Comparison of ENCODE assay signal across 27 cellular contexts in the genomic region with DNA sequence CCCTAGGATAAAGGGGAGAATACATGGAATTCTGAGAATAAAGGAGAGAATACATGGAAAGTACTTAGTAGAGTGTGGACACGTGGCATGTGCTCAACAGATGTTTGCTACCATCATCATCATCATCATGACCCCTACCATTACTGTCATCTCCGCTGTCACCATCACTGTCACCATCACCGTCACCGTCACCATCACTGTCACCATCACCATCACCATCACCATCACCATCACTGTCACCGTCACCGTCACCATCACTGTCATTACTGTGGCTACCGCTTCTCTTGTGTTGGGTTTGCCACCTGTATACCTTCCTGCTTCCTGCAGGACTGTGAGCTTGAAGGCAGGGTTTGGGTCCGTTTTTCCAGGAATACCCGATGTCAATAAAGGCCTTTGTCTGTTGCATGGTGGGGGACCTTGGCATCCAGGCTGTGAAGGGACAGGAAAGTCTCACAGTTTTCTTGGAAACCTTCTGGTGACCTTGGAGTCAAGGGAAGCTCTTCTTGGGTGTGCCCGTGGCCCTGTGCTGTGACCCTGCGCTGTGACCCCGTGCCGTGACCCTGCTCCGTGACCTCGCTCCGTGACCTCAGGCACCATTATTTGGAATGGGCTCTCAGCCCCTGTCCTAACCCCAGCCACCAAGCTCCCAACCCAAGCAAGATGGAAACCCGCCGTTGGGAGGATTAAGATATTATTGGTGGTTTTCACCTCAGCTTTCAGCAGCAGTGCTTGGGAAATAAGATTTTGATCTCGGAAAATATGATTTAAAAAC. TPM values are rescaled to one million over a fixed set of nuclear protein-coding genes. Genes with fewer than 3 reads are reported as not detected.
DNase-seq lines count a peak whose midpoint lies in the region; ATAC-seq, FAIRE-seq and TF ChIP-seq lines count a peak whose summit lies in the region.
"Had no signal": no experiment of that assay in that cellular context is flagged by ENCODE, and none has a peak within 500 bp of the region (broad histone marks: within the 10 kb centered on the region; RNA-seq: fewer than 3 reads in every experiment).

No MANE protein-coding gene starts in this region.

- no peak overlapping the region for H3K14ac ChIP-seq in H9 (ENCODE audit: insufficient read depth, low read length)

- ATAC-seq in A549 (no peak), HG02610 (IDR thresholded peaks at IDR 0.05; ENCODE audit: unreplicated experiment) (no peak), GM21717 (IDR thresholded peaks at IDR 0.05; ENCODE audit: unreplicated experiment) (no peak)
- ATAC-seq: naive thymus-derived CD4-positive, alpha-beta T cell had no signal

- H3K27me3 ChIP-seq in H9 (ENCODE audit: insufficient read depth, low read length) (no peaks in the 10 kb centered on the region), neural cell (ENCODE audit: insufficient read depth, low read depth, low read length) (no peaks in the 10 kb centered on the region)
- H3K27me3 ChIP-seq: esophagus muscularis mucosa, suprapubic skin had no signal

- no peak overlapping the region for H2AK5ac ChIP-seq in H9 (ENCODE audit: insufficient read length, low read length)

- H3K9me2 ChIP-seq in neural cell (ENCODE audit: insufficient read depth, low read length), result no peaks in the 10 kb centered on the region

- H3K79me2 ChIP-seq in H9 (ENCODE audit: insufficient read depth, low read length) (peaks cover 37% of the 10 kb centered on the region; the same call in 1 of the 2 replicates), neural cell (replicated peaks; ENCODE audit: insufficient read depth, low read length) (peaks cover 82% of the 10 kb centered on the region)

- H3K4me3 Mint-ChIP-seq in H9 (no peak overlapping the region), brain (no peak overlapping the region)
- H3K4me3 Mint-ChIP-seq: activated CD4-positive, alpha-beta T cell treated with anti-CD3 and anti-CD28 coated beads, Interleukin-2, amount 10 ng/mL, durations not matched to agents 24 days and 14 days; activated naive CD8-positive, alpha-beta T cell had no signal

- H3K9me3 Mint-ChIP-seq in H9 (no peaks in the 10 kb centered on the region), brain (peaks cover 0 to 8% (median 0%) of the 10 kb centered on the region in 5 experiments)
- H3K9me3 Mint-ChIP-seq: activated CD4-positive, alpha-beta T cell treated with anti-CD3 and anti-CD28 coated beads, Interleukin-2, amount 10 ng/mL, durations not matched to agents 24 days and 14 days; naive thymus-derived CD4-positive, alpha-beta T cell had no signal

- H3K4me1 ChIP-seq in A549 (peaks cover 100% of the 10 kb centered on the region), H9 (ENCODE audit: insufficient read depth, low read length) (peaks cover 3% of the 10 kb centered on the region; the same call in 1 of the 2 replicates)

- no peak for TF ChIP-seq RAD21 in A549 (conservative IDR thresholded peaks at IDR 0.05 in 1 of 2, IDR thresholded peaks at IDR 0.05 in 1 of 2)
- TF ChIP-seq RAD21 in neural cell (conservative IDR thresholded peaks at IDR 0.05), result no peak

- H3K27me3 Mint-ChIP-seq in H9 (ENCODE audit: low read depth), result no peaks in the 10 kb centered on the region; the same call in 1 of the 2 replicates
- peaks cover 6% of the 10 kb centered on the region for H3K27me3 Mint-ChIP-seq in brain
- H3K27me3 Mint-ChIP-seq: activated CD4-positive, alpha-beta T cell treated with anti-CD3 and anti-CD28 coated beads, Interleukin-2, amount 10 ng/mL, durations not matched to agents 24 days and 14 days; activated naive CD8-positive, alpha-beta T cell; naive thymus-derived CD4-positive, alpha-beta T cell had no signal

- no peak overlapping the region for H4K5ac ChIP-seq in H9 (ENCODE audit: insufficient read length, low read depth, low read length)

- no peak overlapping the region for H3K18ac ChIP-seq in H9 (ENCODE audit: insufficient read length, low read depth, low read length)

- no peak overlapping the region for H4K8ac ChIP-seq in H9 (replicated peaks; ENCODE audit: insufficient read length, low read depth, low read length)

- H2BK120ac ChIP-seq in H9 (ENCODE audit: low read depth, low read length, poor library complexity, severe bottlenecking), result no peak overlapping the region

- H3K4me2 ChIP-seq in A549 (peak overlapping the region; percentile 95), H9 (ENCODE audit: insufficient read depth, insufficient read length, low read length) (no peak overlapping the region), neural cell (ENCODE audit: low read length) (no peak overlapping the region)

- peak overlapping the region; percentile 84 to 99 for H3K27ac ChIP-seq in A549
- no peak overlapping the region for H3K27ac ChIP-seq in H9 (ENCODE audit: insufficient read length, low read depth, low read length)
- H3K27ac ChIP-seq in neural cell (ENCODE audit: low read length), result no peak overlapping the region
- H3K27ac ChIP-seq: esophagus muscularis mucosa, suprapubic skin had no signal

- no peak for TF ChIP-seq EP300 in A549 (IDR thresholded peaks at IDR 0.05)
- peak; percentile 52 for TF ChIP-seq EP300 in neural cell (conservative IDR thresholded peaks at IDR 0.05; ENCODE audit: poor library complexity, severe bottlenecking)

- no peak overlapping the region for H2BK15ac ChIP-seq in H9 (ENCODE audit: low read depth, low read length)

- H3K9ac ChIP-seq in H9 (ENCODE audit: extremely low read depth, insufficient read length, low read length) (no peak overlapping the region), neural cell (ENCODE audit: low read length) (no peak overlapping the region)

- no peak for TF ChIP-seq CTCF in A549 (IDR thresholded peaks at IDR 0.05)
- TF ChIP-seq CTCF in H9 (conservative IDR thresholded peaks at IDR 0.05), result no peak
- no peak for TF ChIP-seq CTCF in brain (conservative IDR thresholded peaks at IDR 0.05)
- TF ChIP-seq CTCF in neural cell (IDR thresholded peaks at IDR 0.05; ENCODE audit: poor library complexity, severe bottlenecking), result no peak

- no peak overlapping the region for H3K56ac ChIP-seq in H9 (ENCODE audit: insufficient read length, low read depth, low read length)

- H3K27ac Mint-ChIP-seq in H9 (peak overlapping the region in 2 of 3 experiments; percentile 38 to 66; a peak in 3 of 7 replicates), brain (peak overlapping the region in 3 of 5 experiments; percentile 35 to 67 (median 59))
- H3K27ac Mint-ChIP-seq: activated CD4-positive, alpha-beta T cell treated with anti-CD3 and anti-CD28 coated beads, Interleukin-2, amount 10 ng/mL, durations not matched to agents 24 days and 14 days; activated naive CD8-positive, alpha-beta T cell had no signal

- H3F3A ChIP-seq in neural cell (ENCODE audit: insufficient read depth, low read length, poor library complexity, severe bottlenecking), result no peaks in the 10 kb centered on the region

- H2BK12ac ChIP-seq in H9 (ENCODE audit: insufficient read length, low read depth, low read length), result no peak overlapping the region

- no peak for FAIRE-seq in A549 (lab: Jason Lieb, UNC)
- FAIRE-seq: GM12878, RCC 7860, small intestine had no signal

- no peak overlapping the region for H3K4ac ChIP-seq in H9 (ENCODE audit: low read depth, low read length)

- DNase-seq in A549 (ENCODE audit: low read depth in 1 of 2, low spot score in 1 of 2) (no peak), H9 (no peak), occipital lobe (lab: John Stamatoyannopoulos, UW) (no peak)
- DNase-seq: ACHN; activated CD4-positive, alpha-beta T cell treated with anti-CD3 and anti-CD28 coated beads, Interleukin-2, amount 10 ng/mL, durations not matched to agents 24 days and 14 days; activated CD8-positive, alpha-beta memory T cell treated with anti-CD3 and anti-CD28 coated beads for 24 hours; activated T-cell treated with anti-CD3 and anti-CD28 coated beads for 4 hours; aorta; foreskin fibroblast; head of caudate nucleus; naive thymus-derived CD4-positive, alpha-beta T cell; NCI-H146; NCI-H774; SIG-M5; small intestine; stimulated activated naive CD4-positive, alpha-beta T cell treated with Interleukin-2 at 50 U/mL for 16 hours; SW 1271 had no signal

- H3T11ph ChIP-seq in H9 (ENCODE audit: low read length), result no peak overlapping the region

- 92% methylated on average over 19 of the region's 19 CpGs for WGBS in A549 (ENCODE audit: missing lambda C conversion rate)
- WGBS in H9 (ENCODE audit: extremely low coverage, insufficient read length, low lambda C conversion rate), result no CpG with 5 or more reads among the region's 19 CpGs

- H4K20me1 ChIP-seq in H9 (ENCODE audit: control insufficient read depth, insufficient read depth, insufficient read length), result peaks cover 2% of the 10 kb centered on the region
- peaks cover 32% of the 10 kb centered on the region for H4K20me1 ChIP-seq in neural cell (ENCODE audit: insufficient read depth)

- H3K23ac ChIP-seq in H9 (ENCODE audit: insufficient read length, low read depth, low read length), result no peak overlapping the region

- no peak overlapping the region for H3K4me3 ChIP-seq in A549
- no peak overlapping the region for H3K4me3 ChIP-seq in neural cell (ENCODE audit: low read length)
- H3K4me3 ChIP-seq: coronary artery, esophagus muscularis mucosa, GM12878, suprapubic skin had no signal

- H2BK5ac ChIP-seq in H9 (ENCODE audit: insufficient read length, low read length), result no peak overlapping the region

- peaks cover 14 to 27% (median 27%) of the 10 kb centered on the region in 3 experiments for H3K36me3 Mint-ChIP-seq in H9 (ENCODE audit: insufficient read depth in 1 of 3, low read depth in 3 of 3)
- H3K36me3 Mint-ChIP-seq in brain, result peaks cover 64% of the 10 kb centered on the region

- CTCF ChIA-PET in A549 (lab: Yijun Ruan, JAX), result interaction anchor here (0.8 to 2.2 kb wide), 3 partner anchors 9 to 35 kb away, joined by 3 to 7 read pairs (median 3); no protein-coding TSS in a partner anchor

- H2AFZ ChIP-seq in H9 (ENCODE audit: low read length), result no peak overlapping the region
- H2AFZ ChIP-seq in neural cell (ENCODE audit: low read depth, low read length), result no peak overlapping the region

- H4K91ac ChIP-seq in H9 (ENCODE audit: insufficient read length, low read depth, low read length), result no peak overlapping the region

- H3K36me3 ChIP-seq in neural cell (ENCODE audit: insufficient read depth, low read length), result no peaks in the 10 kb centered on the region

- TF ChIP-seq POLR2A in A549 (IDR thresholded peaks at IDR 0.05; ENCODE audit: low read length), result no peak

- H3K4me1 Mint-ChIP-seq in H9 (peaks cover 31 to 41% of the 10 kb centered on the region in 2 experiments), brain (peaks cover 77% of the 10 kb centered on the region)

- H2BK20ac ChIP-seq in H9 (ENCODE audit: low read depth, low read length, poor library complexity, severe bottlenecking), result no peak overlapping the region

- H3K9me3 ChIP-seq in A549, result no peaks in the 10 kb centered on the region
- no peaks in the 10 kb centered on the region for H3K9me3 ChIP-seq in H9 (ENCODE audit: control insufficient read depth, low read depth, low read length)
- no peaks in the 10 kb centered on the region for H3K9me3 ChIP-seq in neural cell (ENCODE audit: low read length)
- H3K9me3 ChIP-seq: esophagus muscularis mucosa, suprapubic skin had no signal

- no peaks in the 10 kb centered on the region for H3K79me1 ChIP-seq in H9 (ENCODE audit: insufficient read depth, low read depth, low read length, poor library complexity, severe bottlenecking)

- POLR2A ChIA-PET in A549 (lab: Yijun Ruan, JAX), result no interaction called here

- no peaks in the 10 kb centered on the region for H3K23me2 ChIP-seq in H9 (ENCODE audit: insufficient read length, low read depth, low read length, poor library complexity, severe bottlenecking)

RNA-seq across cellular contexts. Expression of a gene that starts 14.4 kb away (rescaled TPM):
- polyA plus RNA-seq in A549 (2011; rRNA removed), result 21.6 and 44.7 TPM in 2 replicates
- 78.5 and 97.9 TPM in 2 replicates for polyA plus RNA-seq in A549 (2012; cell fraction: cytosol; rRNA removed)
- 128 and 142 TPM in 2 replicates for polyA plus RNA-seq in A549 (2012; cell fraction: nucleus; rRNA removed)
- 118 to 129 TPM (median 125 TPM) in 3 replicates for polyA plus RNA-seq in A549 (2017; fragmentation: RNase III; extraction: RNeasy Plus Mini Kit Qiagen cat#74134 plus additional on column Dnase treatment)
- 89.1 and 130 TPM in 2 replicates for polyA minus RNA-seq in A549 (2011; rRNA and poly(A)+ RNA removed)
- total RNA-seq in H9 (2021), result 48.2 and 49.7 TPM in 2 replicates
- 409 TPM for polyA plus RNA-seq in brain (ENCODE audit: insufficient read depth, low read depth, low replicate concordance)
- 15.1 and 20.0 TPM in 2 replicates for polyA plus RNA-seq in neural cell
- 56.0 and 73.2 TPM in 2 replicates for polyA minus RNA-seq in neural cell
- 22.9 TPM for total RNA-seq in occipital lobe

Comparison
In these comparisons a context has a peak if more than half of its experiments do, and no peak if none do; other contexts are left out.
1. H3K27ac ChIP-seq: peak in A549 (2 of 2); none in H9 (single experiment) and neural cell (single experiment).